ENCODE assay signal across 7 cellular contexts in genomic region chr6:140319209-140319608, GRCh38.
DNase-seq lines count a peak whose midpoint lies in the region; ATAC-seq and TF ChIP-seq lines count a peak whose summit lies in the region.

No MANE protein-coding gene starts in this region.

- DNase-seq in dermis microvascular lymphatic vessel endothelial cell (ENCODE audit: low read depth in 2 of 2) (peak; percentile 27 to 36), spleen (no peak), G401 (ENCODE audit: low spot score) (no peak), colonic mucosa (no peak)
- DNase-seq in activated naive CD4-positive, alpha-beta T cell treated with Interleukin-2 at 50 U/mL for 16 hours, result no peak

- 33 to 66% (median 49%) methylated on average over 2 of the region's 2 CpGs for WGBS in spleen, 5 donors

- H3K4me3 ChIP-seq in spleen (peak overlapping the region in 2 of 8 donors; percentile 3 to 34), colonic mucosa (no peak overlapping the region)

- TF ChIP-seq CTCF in spleen (IDR thresholded peaks at IDR 0.05 in 8 of 11, conservative IDR thresholded peaks at IDR 0.05 in 3 of 11) (no peak), colonic mucosa (IDR thresholded peaks at IDR 0.05) (no peak)

- no peak overlapping the region for H3K9ac ChIP-seq in colonic mucosa (ENCODE audit: low read depth in 2 of 2, low read length in 2 of 2)

- TF ChIP-seq POLR2A in spleen (IDR thresholded peaks at IDR 0.05), result no peak

- peak overlapping the region; percentile 5 to 74 (median 67) for H3K27ac ChIP-seq in spleen
- no peak overlapping the region for H3K27ac ChIP-seq in colonic mucosa

- peak; percentile 76 for ATAC-seq in GM19468 (IDR thresholded peaks at IDR 0.05; ENCODE audit: extremely low read depth, unreplicated experiment)
- ATAC-seq in HG03139 (IDR thresholded peaks at IDR 0.05; ENCODE audit: unreplicated experiment), result peak; percentile 84

- H3K27me3 ChIP-seq in spleen (replicated peaks in 1 of 7), result no peaks in the 10 kb centered on the region
- no peaks in the 10 kb centered on the region for H3K27me3 ChIP-seq in colonic mucosa

- in situ Hi-C loops in G401 (cut with HindIII; ENCODE audit: low sequenced_read_pairs), result no loop called here

- no peaks in the 10 kb centered on the region for H3K36me3 ChIP-seq in spleen
- H3K36me3 ChIP-seq in colonic mucosa, result no peaks in the 10 kb centered on the region

- H3K9me3 ChIP-seq in spleen, result no peaks in the 10 kb centered on the region
- no peaks in the 10 kb centered on the region for H3K9me3 ChIP-seq in colonic mucosa

- H3K4me1 ChIP-seq in spleen, result peaks cover 5 to 38% (median 24%) of the 10 kb centered on the region in 6 donors
- H3K4me1 ChIP-seq in colonic mucosa, result no peaks in the 10 kb centered on the region

- intact Hi-C loops in spleen (cut with DNase I; ENCODE audit: low total_unique reads) (no loop called here), colonic mucosa (cut with DNase I) (no loop called here)

Comparison
In these comparisons a context has a peak if more than half of its experiments do, and no peak if none do; other contexts are left out.
1. DNase-seq: peak in dermis microvascular lymphatic vessel endothelial cell (2 of 2); none in spleen (single experiment), G401 (single experiment), activated naive CD4-positive, alpha-beta T cell treated with Interleukin-2 at 50 U/mL for 16 hours (single experiment) and colonic mucosa (single experiment).